1 cellular context compared by ENCODE assay signal in the genomic region with DNA sequence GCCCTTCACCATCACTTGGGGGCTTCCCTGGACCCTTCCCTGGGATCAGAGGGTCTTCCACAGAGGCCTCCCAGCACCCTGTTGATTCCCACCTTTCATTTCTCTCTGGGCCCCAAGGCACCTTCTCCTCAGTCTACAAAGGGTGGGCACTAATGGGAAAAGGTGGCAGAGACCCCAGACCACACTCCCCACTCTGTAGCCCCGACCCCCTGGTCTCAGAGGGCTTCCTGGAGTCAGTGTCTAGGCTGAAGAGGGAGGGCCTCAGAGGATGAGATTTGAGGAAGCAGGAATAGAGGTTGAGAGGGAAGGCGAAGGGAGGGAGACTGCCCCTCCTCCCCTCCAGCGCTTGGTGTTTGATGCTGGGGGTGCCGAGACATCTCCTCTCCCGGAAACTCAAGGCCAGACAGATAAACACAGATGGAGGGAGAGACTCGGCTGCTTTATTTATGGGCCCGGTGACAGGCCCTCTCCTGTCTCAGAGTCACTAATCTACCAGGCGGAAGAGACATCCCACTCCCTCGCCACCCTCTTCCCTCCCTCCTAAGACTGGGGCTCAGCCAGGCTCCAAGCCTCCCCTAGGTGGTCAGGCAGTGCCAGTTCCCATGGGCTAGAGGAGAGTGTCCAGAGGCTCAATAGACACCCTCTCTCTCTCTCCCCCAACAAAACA.
A peak's percentile ranks its signal among the peaks of the same experiment; 100 is the strongest.
TF ChIP-seq lines count a peak whose summit lies in the region.

No MANE protein-coding gene starts in this region.

TF ChIP-seq in K562, 482 proteins besides CTCF, POLR2A, EP300 and RAD21 (continued from another document and continues in another):
- TF ChIP-seq NFXL1 (CRISPR knock-in tag; IDR thresholded peaks at IDR 0.05) (no peak), TARDBP (IDR thresholded peaks at IDR 0.05) (0 out of 2 replicates have a peak, but pooled peaks have one; percentile 25), RFX7 (CRISPR knock-in tag; IDR thresholded peaks at IDR 0.05) (no peak), BACH1 (tag; IDR thresholded peaks at IDR 0.05) (peak; percentile 47; the same call in 1 of the 2 replicates), ZNF431 (CRISPR knock-in tag; IDR thresholded peaks at IDR 0.05) (no peak), ELF1 (tag; IDR thresholded peaks at IDR 0.05) (peak; percentile 81), SMARCC2 (IDR thresholded peaks at IDR 0.05; ENCODE audit: low read depth) (0 out of 2 replicates have a peak, but pooled peaks have one; percentile 47), ZNF165 (CRISPR knock-in tag; IDR thresholded peaks at IDR 0.05; ENCODE audit: borderline replicate concordance) (no peak), MYC (IDR thresholded peaks at IDR 0.05; ENCODE audit: low read depth, low read length) (0 out of 2 replicates have a peak, but pooled peaks have one; percentile 27), MYC (CRISPR knock-in tag; IDR thresholded peaks at IDR 0.05; ENCODE audit: borderline replicate concordance, low read depth) (no peak), ZNF644 (tag; IDR thresholded peaks at IDR 0.05; ENCODE audit: low read depth) (peak; percentile 68; the same call in 1 of the 2 replicates), TOE1 (IDR thresholded peaks at IDR 0.05; ENCODE audit: borderline replicate concordance) (0 out of 2 replicates have a peak, but pooled peaks have one; percentile 17), TOE1 (CRISPR knock-in tag; IDR thresholded peaks at IDR 0.05; ENCODE audit: borderline replicate concordance, low read depth) (no peak), TAL1 (IDR thresholded peaks at IDR 0.05) (peak; percentile 74), ETV1 (tag; conservative IDR thresholded peaks at IDR 0.05; ENCODE audit: low read depth) (peak; percentile 99), TRIM28 (IDR thresholded peaks at IDR 0.05) (no peak), NONO (IDR thresholded peaks at IDR 0.05; ENCODE audit: low read depth in 2 of 2, low read length in 1 of 2) (peak in 1 of 2 experiments; percentile 10; a peak in 1 of 4 replicates), ELF4 (CRISPR knock-in tag; IDR thresholded peaks at IDR 0.05) (no peak; the same call in 1 of the 2 replicates), OTX1 (CRISPR knock-in tag; IDR thresholded peaks at IDR 0.05) (0 out of 2 replicates have a peak, but pooled peaks have one; percentile 48), GABPB1 (CRISPR knock-in tag; IDR thresholded peaks at IDR 0.05) (peak; percentile 61), KDM1A (IDR thresholded peaks at IDR 0.05) (peak; percentile 86 to 94), ETV5 (CRISPR knock-in tag; IDR thresholded peaks at IDR 0.05; ENCODE audit: low read depth) (peak; percentile 94), ZKSCAN8 (CRISPR knock-in tag; IDR thresholded peaks at IDR 0.05) (no peak; the same call in 1 of the 2 replicates), EGR1 (conservative IDR thresholded peaks at IDR 0.05) (peak; percentile 63), KDM4B (IDR thresholded peaks at IDR 0.05; ENCODE audit: borderline replicate concordance in 2 of 2, low read depth in 1 of 2) (peak in 1 of 2 experiments; percentile 79; a peak in 1 of 4 replicates), ZNF780A (CRISPR knock-in tag; IDR thresholded peaks at IDR 0.05) (no peak), HNRNPUL1 (IDR thresholded peaks at IDR 0.05; ENCODE audit: low read length) (no peak), CBX8 (IDR thresholded peaks at IDR 0.05; ENCODE audit: borderline replicate concordance, extremely low read depth, low read depth, low read length, poor library complexity, severe bottlenecking) (no peak), ZNF41 (CRISPR knock-in tag; conservative IDR thresholded peaks at IDR 0.05) (no peak), MEF2A (IDR thresholded peaks at IDR 0.05; ENCODE audit: control insufficient read depth, low read depth, low read length) (peak; percentile 51; the same call in 1 of the 2 replicates), RAD51 (IDR thresholded peaks at IDR 0.05; ENCODE audit: borderline replicate concordance, low read depth) (no peak; the same call in 1 of the 2 replicates), CBFA2T2 (conservative IDR thresholded peaks at IDR 0.05) (peak; percentile 86), TBP (optimal IDR thresholded peaks at IDR 0.05; ENCODE audit: low read depth, low read length) (no peak), MECOM (CRISPR knock-in tag; IDR thresholded peaks at IDR 0.05) (peak; percentile 100), ZNF77 (CRISPR knock-in tag; IDR thresholded peaks at IDR 0.05) (no peak), MCM5 (IDR thresholded peaks at IDR 0.05; ENCODE audit: low read depth) (no peak), FOXK2 (conservative IDR thresholded peaks at IDR 0.05 in 1 of 2, IDR thresholded peaks at IDR 0.05 in 1 of 2; ENCODE audit: low read depth in 2 of 2) (peak; percentile 86 to 92), L3MBTL2 (IDR thresholded peaks at IDR 0.05) (0 out of 2 replicates have a peak, but pooled peaks have one; percentile 29), PTRF (tag; IDR thresholded peaks at IDR 0.05) (no peak), ZEB2 (IDR thresholded peaks at IDR 0.05) (peak; percentile 89), NFATC3 (IDR thresholded peaks at IDR 0.05) (no peak; the same call in 1 of the 2 replicates), NRF1 (conservative IDR thresholded peaks at IDR 0.05 in 1 of 2, IDR thresholded peaks at IDR 0.05 in 1 of 2) (peak; percentile 35 to 46; a peak in 2 of 4 replicates), C11orf30 (IDR thresholded peaks at IDR 0.05; ENCODE audit: low read depth) (no peak)
- TF ChIP-seq, protein P1, sequence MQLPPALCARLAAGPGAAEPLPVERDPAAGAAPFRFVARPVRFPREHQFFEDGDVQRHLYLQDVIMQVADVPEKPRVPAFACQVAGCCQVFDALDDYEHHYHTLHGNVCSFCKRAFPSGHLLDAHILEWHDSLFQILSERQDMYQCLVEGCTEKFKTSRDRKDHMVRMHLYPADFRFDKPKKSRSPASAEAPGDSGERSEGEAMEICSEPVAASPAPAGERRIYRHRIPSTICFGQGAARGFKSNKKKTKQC (CRISPR knock-in tag; IDR thresholded peaks at IDR 0.05): no peak
- TF ChIP-seq, protein P2, sequence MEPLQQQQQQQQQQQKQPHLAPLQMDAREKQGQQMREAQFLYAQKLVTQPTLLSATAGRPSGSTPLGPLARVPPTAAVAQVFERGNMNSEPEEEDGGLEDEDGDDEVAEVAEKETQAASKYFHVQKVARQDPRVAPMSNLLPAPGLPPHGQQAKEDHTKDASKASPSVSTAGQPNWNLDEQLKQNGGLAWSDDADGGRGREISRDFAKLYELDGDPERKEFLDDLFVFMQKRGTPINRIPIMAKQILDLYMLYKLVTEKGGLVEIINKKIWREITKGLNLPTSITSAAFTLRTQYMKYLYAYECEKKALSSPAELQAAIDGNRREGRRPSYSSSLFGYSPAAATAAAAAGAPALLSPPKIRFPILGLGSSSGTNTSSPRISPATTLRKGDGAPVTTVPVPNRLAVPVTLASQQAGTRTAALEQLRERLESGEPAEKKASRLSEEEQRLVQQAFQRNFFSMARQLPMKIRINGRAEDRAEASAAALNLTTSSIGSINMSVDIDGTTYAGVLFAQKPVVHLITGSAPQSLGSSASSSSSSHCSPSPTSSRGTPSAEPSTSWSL (CRISPR knock-in tag; IDR thresholded peaks at IDR 0.05; ENCODE audit: borderline replicate concordance): no peak
- TF ChIP-seq, protein P3, sequence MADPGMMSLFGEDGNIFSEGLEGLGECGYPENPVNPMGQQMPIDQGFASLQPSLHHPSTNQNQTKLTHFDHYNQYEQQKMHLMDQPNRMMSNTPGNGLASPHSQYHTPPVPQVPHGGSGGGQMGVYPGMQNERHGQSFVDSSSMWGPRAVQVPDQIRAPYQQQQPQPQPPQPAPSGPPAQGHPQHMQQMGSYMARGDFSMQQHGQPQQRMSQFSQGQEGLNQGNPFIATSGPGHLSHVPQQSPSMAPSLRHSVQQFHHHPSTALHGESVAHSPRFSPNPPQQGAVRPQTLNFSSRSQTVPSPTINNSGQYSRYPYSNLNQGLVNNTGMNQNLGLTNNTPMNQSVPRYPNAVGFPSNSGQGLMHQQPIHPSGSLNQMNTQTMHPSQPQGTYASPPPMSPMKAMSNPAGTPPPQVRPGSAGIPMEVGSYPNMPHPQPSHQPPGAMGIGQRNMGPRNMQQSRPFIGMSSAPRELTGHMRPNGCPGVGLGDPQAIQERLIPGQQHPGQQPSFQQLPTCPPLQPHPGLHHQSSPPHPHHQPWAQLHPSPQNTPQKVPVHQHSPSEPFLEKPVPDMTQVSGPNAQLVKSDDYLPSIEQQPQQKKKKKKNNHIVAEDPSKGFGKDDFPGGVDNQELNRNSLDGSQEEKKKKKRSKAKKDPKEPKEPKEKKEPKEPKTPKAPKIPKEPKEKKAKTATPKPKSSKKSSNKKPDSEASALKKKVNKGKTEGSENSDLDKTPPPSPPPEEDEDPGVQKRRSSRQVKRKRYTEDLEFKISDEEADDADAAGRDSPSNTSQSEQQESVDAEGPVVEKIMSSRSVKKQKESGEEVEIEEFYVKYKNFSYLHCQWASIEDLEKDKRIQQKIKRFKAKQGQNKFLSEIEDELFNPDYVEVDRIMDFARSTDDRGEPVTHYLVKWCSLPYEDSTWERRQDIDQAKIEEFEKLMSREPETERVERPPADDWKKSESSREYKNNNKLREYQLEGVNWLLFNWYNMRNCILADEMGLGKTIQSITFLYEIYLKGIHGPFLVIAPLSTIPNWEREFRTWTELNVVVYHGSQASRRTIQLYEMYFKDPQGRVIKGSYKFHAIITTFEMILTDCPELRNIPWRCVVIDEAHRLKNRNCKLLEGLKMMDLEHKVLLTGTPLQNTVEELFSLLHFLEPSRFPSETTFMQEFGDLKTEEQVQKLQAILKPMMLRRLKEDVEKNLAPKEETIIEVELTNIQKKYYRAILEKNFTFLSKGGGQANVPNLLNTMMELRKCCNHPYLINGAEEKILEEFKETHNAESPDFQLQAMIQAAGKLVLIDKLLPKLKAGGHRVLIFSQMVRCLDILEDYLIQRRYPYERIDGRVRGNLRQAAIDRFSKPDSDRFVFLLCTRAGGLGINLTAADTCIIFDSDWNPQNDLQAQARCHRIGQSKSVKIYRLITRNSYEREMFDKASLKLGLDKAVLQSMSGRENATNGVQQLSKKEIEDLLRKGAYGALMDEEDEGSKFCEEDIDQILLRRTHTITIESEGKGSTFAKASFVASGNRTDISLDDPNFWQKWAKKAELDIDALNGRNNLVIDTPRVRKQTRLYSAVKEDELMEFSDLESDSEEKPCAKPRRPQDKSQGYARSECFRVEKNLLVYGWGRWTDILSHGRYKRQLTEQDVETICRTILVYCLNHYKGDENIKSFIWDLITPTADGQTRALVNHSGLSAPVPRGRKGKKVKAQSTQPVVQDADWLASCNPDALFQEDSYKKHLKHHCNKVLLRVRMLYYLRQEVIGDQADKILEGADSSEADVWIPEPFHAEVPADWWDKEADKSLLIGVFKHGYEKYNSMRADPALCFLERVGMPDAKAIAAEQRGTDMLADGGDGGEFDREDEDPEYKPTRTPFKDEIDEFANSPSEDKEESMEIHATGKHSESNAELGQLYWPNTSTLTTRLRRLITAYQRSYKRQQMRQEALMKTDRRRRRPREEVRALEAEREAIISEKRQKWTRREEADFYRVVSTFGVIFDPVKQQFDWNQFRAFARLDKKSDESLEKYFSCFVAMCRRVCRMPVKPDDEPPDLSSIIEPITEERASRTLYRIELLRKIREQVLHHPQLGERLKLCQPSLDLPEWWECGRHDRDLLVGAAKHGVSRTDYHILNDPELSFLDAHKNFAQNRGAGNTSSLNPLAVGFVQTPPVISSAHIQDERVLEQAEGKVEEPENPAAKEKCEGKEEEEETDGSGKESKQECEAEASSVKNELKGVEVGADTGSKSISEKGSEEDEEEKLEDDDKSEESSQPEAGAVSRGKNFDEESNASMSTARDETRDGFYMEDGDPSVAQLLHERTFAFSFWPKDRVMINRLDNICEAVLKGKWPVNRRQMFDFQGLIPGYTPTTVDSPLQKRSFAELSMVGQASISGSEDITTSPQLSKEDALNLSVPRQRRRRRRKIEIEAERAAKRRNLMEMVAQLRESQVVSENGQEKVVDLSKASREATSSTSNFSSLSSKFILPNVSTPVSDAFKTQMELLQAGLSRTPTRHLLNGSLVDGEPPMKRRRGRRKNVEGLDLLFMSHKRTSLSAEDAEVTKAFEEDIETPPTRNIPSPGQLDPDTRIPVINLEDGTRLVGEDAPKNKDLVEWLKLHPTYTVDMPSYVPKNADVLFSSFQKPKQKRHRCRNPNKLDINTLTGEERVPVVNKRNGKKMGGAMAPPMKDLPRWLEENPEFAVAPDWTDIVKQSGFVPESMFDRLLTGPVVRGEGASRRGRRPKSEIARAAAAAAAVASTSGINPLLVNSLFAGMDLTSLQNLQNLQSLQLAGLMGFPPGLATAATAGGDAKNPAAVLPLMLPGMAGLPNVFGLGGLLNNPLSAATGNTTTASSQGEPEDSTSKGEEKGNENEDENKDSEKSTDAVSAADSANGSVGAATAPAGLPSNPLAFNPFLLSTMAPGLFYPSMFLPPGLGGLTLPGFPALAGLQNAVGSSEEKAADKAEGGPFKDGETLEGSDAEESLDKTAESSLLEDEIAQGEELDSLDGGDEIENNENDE (IDR thresholded peaks at IDR 0.05; ENCODE audit: low read depth, low read length): no peak
- TF ChIP-seq, protein P4, sequence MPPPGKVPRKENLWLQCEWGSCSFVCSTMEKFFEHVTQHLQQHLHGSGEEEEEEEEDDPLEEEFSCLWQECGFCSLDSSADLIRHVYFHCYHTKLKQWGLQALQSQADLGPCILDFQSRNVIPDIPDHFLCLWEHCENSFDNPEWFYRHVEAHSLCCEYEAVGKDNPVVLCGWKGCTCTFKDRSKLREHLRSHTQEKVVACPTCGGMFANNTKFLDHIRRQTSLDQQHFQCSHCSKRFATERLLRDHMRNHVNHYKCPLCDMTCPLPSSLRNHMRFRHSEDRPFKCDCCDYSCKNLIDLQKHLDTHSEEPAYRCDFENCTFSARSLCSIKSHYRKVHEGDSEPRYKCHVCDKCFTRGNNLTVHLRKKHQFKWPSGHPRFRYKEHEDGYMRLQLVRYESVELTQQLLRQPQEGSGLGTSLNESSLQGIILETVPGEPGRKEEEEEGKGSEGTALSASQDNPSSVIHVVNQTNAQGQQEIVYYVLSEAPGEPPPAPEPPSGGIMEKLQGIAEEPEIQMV (tag; conservative IDR thresholded peaks at IDR 0.05; ENCODE audit: low read depth): no peak
